8 cellular contexts compared by ENCODE assay signal in genomic region chr3:136042608-136043221, GRCh38.
DNase-seq lines count a peak whose midpoint lies in the region; ATAC-seq and TF ChIP-seq lines count a peak whose summit lies in the region.

No MANE protein-coding gene starts in this region.

- H3K4me1 Mint-ChIP-seq in activated CD4-positive, alpha-beta T cell treated with anti-CD3 and anti-CD28 coated beads, Interleukin-2, amount 10 ng/mL, durations not matched to agents 7 days and 5 days, result no peaks in the 10 kb centered on the region
- no peaks in the 10 kb centered on the region for H3K4me1 Mint-ChIP-seq in activated CD4-positive, alpha-beta T cell treated with anti-CD3 and anti-CD28 coated beads, Interleukin-2, amount 10 ng/mL, durations not matched to agents 24 days and 14 days

- H3K36me3 Mint-ChIP-seq in activated CD4-positive, alpha-beta T cell treated with anti-CD3 and anti-CD28 coated beads, Interleukin-2, amount 10 ng/mL, durations not matched to agents 7 days and 5 days (ENCODE audit: low read depth), result no peaks in the 10 kb centered on the region
- no peaks in the 10 kb centered on the region for H3K36me3 Mint-ChIP-seq in activated CD4-positive, alpha-beta T cell treated with anti-CD3 and anti-CD28 coated beads, Interleukin-2, amount 10 ng/mL, durations not matched to agents 24 days and 14 days (ENCODE audit: low read depth)

- ATAC-seq in left cardiac atrium, result peak; percentile 23 to 50
- ATAC-seq in GM18858 (IDR thresholded peaks at IDR 0.05; ENCODE audit: unreplicated experiment), result no peak

- intact Hi-C loops in activated CD4-positive, alpha-beta T cell treated with anti-CD3 and anti-CD28 coated beads, Interleukin-2, amount 10 ng/mL, durations not matched to agents 24 days and 14 days (cut with micrococcal nuclease), result loop anchor here (2.0 to 10.0 kb wide), 3 partner anchors 118 to 1440 kb away; partner anchors contain the start of gene EPHB1
- intact Hi-C loops in left cardiac atrium (cut with DNase I), result no loop called here

- peaks cover 6% of the 10 kb centered on the region for H3K27me3 Mint-ChIP-seq in activated CD4-positive, alpha-beta T cell treated with anti-CD3 and anti-CD28 coated beads, Interleukin-2, amount 10 ng/mL, durations not matched to agents 7 days and 5 days
- peaks cover 6% of the 10 kb centered on the region for H3K27me3 Mint-ChIP-seq in activated CD4-positive, alpha-beta T cell treated with anti-CD3 and anti-CD28 coated beads, Interleukin-2, amount 10 ng/mL, durations not matched to agents 24 days and 14 days

- peak; percentile 76 for TF ChIP-seq CTCF in VCaP (conservative IDR thresholded peaks at IDR 0.05)

- H3K9me3 Mint-ChIP-seq in activated CD4-positive, alpha-beta T cell treated with anti-CD3 and anti-CD28 coated beads, Interleukin-2, amount 10 ng/mL, durations not matched to agents 7 days and 5 days, result no peaks in the 10 kb centered on the region
- no peaks in the 10 kb centered on the region for H3K9me3 Mint-ChIP-seq in activated CD4-positive, alpha-beta T cell treated with anti-CD3 and anti-CD28 coated beads, Interleukin-2, amount 10 ng/mL, durations not matched to agents 24 days and 14 days

- H3K4me3 Mint-ChIP-seq in activated CD4-positive, alpha-beta T cell treated with anti-CD3 and anti-CD28 coated beads, Interleukin-2, amount 10 ng/mL, durations not matched to agents 7 days and 5 days, result no peak overlapping the region
- H3K4me3 Mint-ChIP-seq in activated CD4-positive, alpha-beta T cell treated with anti-CD3 and anti-CD28 coated beads, Interleukin-2, amount 10 ng/mL, durations not matched to agents 24 days and 14 days, result no peak overlapping the region

- no peak overlapping the region for H3K27ac Mint-ChIP-seq in activated CD4-positive, alpha-beta T cell treated with anti-CD3 and anti-CD28 coated beads, Interleukin-2, amount 10 ng/mL, durations not matched to agents 7 days and 5 days
- H3K27ac Mint-ChIP-seq in activated CD4-positive, alpha-beta T cell treated with anti-CD3 and anti-CD28 coated beads, Interleukin-2, amount 10 ng/mL, durations not matched to agents 24 days and 14 days, result no peak overlapping the region

- CTCF ChIA-PET in activated CD4-positive, alpha-beta T cell treated with anti-CD3 and anti-CD28 coated beads, Interleukin-2, amount 10 ng/mL, durations not matched to agents 7 days and 5 days (lab: Charles Lee), result interaction anchor here (0.9 kb wide), 1 partner anchor 1248 kb away, joined by 3 read pairs; no protein-coding TSS in a partner anchor

- DNase-seq in activated CD4-positive, alpha-beta T cell treated with anti-CD3 and anti-CD28 coated beads, Interleukin-2, amount 10 ng/mL, durations not matched to agents 7 days and 5 days, result peak; percentile 7
- DNase-seq in activated CD4-positive, alpha-beta T cell treated with anti-CD3 and anti-CD28 coated beads, Interleukin-2, amount 10 ng/mL, durations not matched to agents 24 days and 14 days, result no peak
- peak; percentile 81 for DNase-seq in NCI-H1694 (lab: John Stamatoyannopoulos, UW)
- DNase-seq in left cardiac atrium, result no peak
- peak; percentile 62 for DNase-seq in smooth muscle cell of the brain vasculature (ENCODE audit: low read depth, low spot score)
- no peak for DNase-seq in activated gamma-delta T cell (lab: John Stamatoyannopoulos, UW)

- POLR2A ChIA-PET in activated CD4-positive, alpha-beta T cell treated with anti-CD3 and anti-CD28 coated beads, Interleukin-2, amount 10 ng/mL, durations not matched to agents 7 days and 5 days (lab: Charles Lee), result no interaction called here

- no peak overlapping the region for H3K27ac ChIP-seq in VCaP

Comparison
In these comparisons a context has a peak if more than half of its experiments do, and no peak if none do; other contexts are left out.
1. DNase-seq: peak in activated CD4-positive, alpha-beta T cell treated with anti-CD3 and anti-CD28 coated beads, Interleukin-2, amount 10 ng/mL, durations not matched to agents 7 days and 5 days (single experiment), NCI-H1694 (single experiment) and smooth muscle cell of the brain vasculature (single experiment); none in activated CD4-positive, alpha-beta T cell treated with anti-CD3 and anti-CD28 coated beads, Interleukin-2, amount 10 ng/mL, durations not matched to agents 24 days and 14 days (single experiment), left cardiac atrium (single experiment) and activated gamma-delta T cell (single experiment).